ENCODE assay signal across 8 cellular contexts in the genomic region with DNA sequence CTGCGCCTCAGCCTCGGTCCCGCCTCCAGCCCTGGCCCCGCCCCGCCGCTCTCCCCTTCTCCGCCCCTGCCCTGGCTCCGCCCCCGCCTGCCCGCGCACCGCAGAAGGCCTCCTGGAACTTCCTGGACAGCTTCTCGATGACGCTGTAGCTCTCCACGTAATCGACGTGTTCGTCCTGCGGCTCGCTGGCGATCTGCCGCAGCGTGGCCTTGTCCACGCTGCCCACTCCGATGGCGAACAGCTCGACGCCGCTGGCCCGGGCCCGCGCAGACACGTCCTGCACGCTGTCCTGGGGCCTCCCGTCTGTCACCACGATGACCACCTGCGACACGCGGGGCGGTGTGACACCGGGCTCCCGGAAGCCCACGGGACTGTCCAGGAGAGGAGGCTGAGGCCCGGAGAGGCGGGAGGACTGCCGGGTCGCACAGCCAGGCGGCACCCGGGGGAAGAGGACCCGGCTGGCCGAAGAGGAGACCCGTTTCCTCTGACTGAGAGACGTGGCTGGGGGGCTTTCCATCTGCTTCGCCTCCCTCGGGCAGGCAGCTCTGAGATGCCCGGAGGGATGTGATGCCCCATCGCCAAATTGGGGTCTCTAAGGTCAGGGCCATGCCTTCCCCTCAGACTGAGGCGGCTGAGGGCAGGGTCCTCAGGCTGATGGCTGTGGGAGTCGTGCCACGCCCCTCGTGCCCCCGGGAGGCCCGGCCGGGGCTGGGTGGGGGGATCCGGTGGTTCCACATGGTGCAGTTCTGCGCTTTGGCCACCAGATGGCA. TPM values are rescaled to one million over a fixed set of nuclear protein-coding genes. Genes with fewer than 3 reads are reported as not detected.
DNase-seq lines count a peak whose midpoint lies in the region; ATAC-seq and TF ChIP-seq lines count a peak whose summit lies in the region.

No MANE protein-coding gene starts in this region.

- CTCF ChIA-PET in activated naive CD4-positive, alpha-beta T cell treated with anti-CD3 and anti-CD28 coated beads, Interleukin-2, amount 10 ng/mL, durations not matched to agents 7 days and 5 days (lab: Charles Lee), result interaction anchor here (0.6 to 11.4 kb wide), 25 partner anchors 9 to 1798 kb away, joined by 3 to 465 read pairs (median 6); a partner anchor contains a TSS

- H3K4me3 ChIP-seq in DOHH2 (ENCODE audit: low read length), result peak overlapping the region; percentile 85
- peak overlapping the region; percentile 57 for H3K4me3 ChIP-seq in SJSA1
- peak overlapping the region; percentile 54 for H3K4me3 ChIP-seq in thymus (ENCODE audit: low read length)

- no peaks in the 10 kb centered on the region for H3K27me3 ChIP-seq in DOHH2 (ENCODE audit: control insufficient read depth, low read length)
- no peaks in the 10 kb centered on the region for H3K27me3 ChIP-seq in SJSA1 (replicated peaks)
- H3K27me3 ChIP-seq in thymus (ENCODE audit: control insufficient read depth, insufficient read depth), result no peaks in the 10 kb centered on the region

- under 1% methylated on average over 66 of the region's 66 CpGs for WGBS in thymus

- peak; percentile 98 for TF ChIP-seq CTCF in DOHH2 (IDR thresholded peaks at IDR 0.05; ENCODE audit: low read depth, low read length, poor library complexity, severe bottlenecking)
- peak; percentile 99 for TF ChIP-seq CTCF in osteocyte (IDR thresholded peaks at IDR 0.05)

- peak overlapping the region; percentile 90 for H3K4me2 ChIP-seq in DOHH2 (ENCODE audit: low read length)

- DNase-seq in KBM-7 (peak; percentile 94), SJSA1 (ENCODE audit: low read depth in 1 of 2, low spot score in 2 of 2) (peak in 1 of 2 experiments; percentile 91), glomerular endothelial cell (ENCODE audit: extremely low read depth, low read depth, low spot score) (peak; percentile 66), osteocyte (ENCODE audit: extremely low spot score, unreplicated experiment) (peak; percentile 94)
- peak; percentile 87 for DNase-seq in activated naive CD4-positive, alpha-beta T cell treated with anti-CD3 and anti-CD28 coated beads, Interleukin-2, amount 10 ng/mL, durations not matched to agents 7 days and 5 days

- in situ Hi-C loops in KBM-7 (cut with MboI; ENCODE audit: low pct_unique_long_range_greater_than_20kb, low sequenced_read_pairs), result loop anchor here (25.0 kb wide), 1 partner anchor 1482 kb away; a partner anchor contains a TSS

- H3K9me3 ChIP-seq in DOHH2 (ENCODE audit: control insufficient read depth, insufficient read depth, low read length), result peaks cover 16% of the 10 kb centered on the region
- H3K9me3 ChIP-seq in SJSA1 (replicated peaks), result peaks cover 18% of the 10 kb centered on the region
- H3K9me3 ChIP-seq in thymus (ENCODE audit: control insufficient read depth), result no peaks in the 10 kb centered on the region

- H3K36me3 ChIP-seq in DOHH2 (ENCODE audit: control insufficient read depth, low read length) (no peaks in the 10 kb centered on the region), SJSA1 (0 out of 2 replicates have a peak, but pooled peaks cover 3% of the 10 kb centered on the region), thymus (ENCODE audit: control insufficient read depth, insufficient read depth) (no peaks in the 10 kb centered on the region)

- H3K4me1 Mint-ChIP-seq in activated naive CD4-positive, alpha-beta T cell treated with anti-CD3 and anti-CD28 coated beads, Interleukin-2, amount 10 ng/mL, durations not matched to agents 7 days and 5 days, result peaks cover 22% of the 10 kb centered on the region
- peaks cover 10% of the 10 kb centered on the region for H3K4me1 Mint-ChIP-seq in osteocyte (ENCODE audit: unreplicated experiment)

- peaks cover 12% of the 10 kb centered on the region for H3K9me3 Mint-ChIP-seq in activated naive CD4-positive, alpha-beta T cell treated with anti-CD3 and anti-CD28 coated beads, Interleukin-2, amount 10 ng/mL, durations not matched to agents 7 days and 5 days
- H3K9me3 Mint-ChIP-seq in osteocyte (ENCODE audit: unreplicated experiment), result peaks cover 5% of the 10 kb centered on the region

- H3K4me1 ChIP-seq in DOHH2 (ENCODE audit: control insufficient read depth, low read length), result peaks cover 37% of the 10 kb centered on the region
- peaks cover 15% of the 10 kb centered on the region for H3K4me1 ChIP-seq in SJSA1 (replicated peaks)
- H3K4me1 ChIP-seq in thymus (ENCODE audit: control insufficient read depth, insufficient read depth, low read length), result peaks cover 2% of the 10 kb centered on the region

- H3K79me2 ChIP-seq in DOHH2 (ENCODE audit: control insufficient read depth, low read length), result no peaks in the 10 kb centered on the region

- peak; percentile 48 for ATAC-seq in GM21619 (IDR thresholded peaks at IDR 0.05; ENCODE audit: unreplicated experiment)

- no peaks in the 10 kb centered on the region for H3K9me2 ChIP-seq in DOHH2 (replicated peaks; ENCODE audit: control insufficient read depth, low read length)

- H3K27me3 Mint-ChIP-seq in activated naive CD4-positive, alpha-beta T cell treated with anti-CD3 and anti-CD28 coated beads, Interleukin-2, amount 10 ng/mL, durations not matched to agents 7 days and 5 days, result peaks cover 12% of the 10 kb centered on the region
- no peaks in the 10 kb centered on the region for H3K27me3 Mint-ChIP-seq in osteocyte (ENCODE audit: unreplicated experiment)

- H3F3A ChIP-seq in DOHH2 (ENCODE audit: control insufficient read depth, insufficient read depth), result 0 out of 2 replicates have a peak, but pooled peaks cover 3% of the 10 kb centered on the region

- no peaks in the 10 kb centered on the region for H3K36me3 Mint-ChIP-seq in activated naive CD4-positive, alpha-beta T cell treated with anti-CD3 and anti-CD28 coated beads, Interleukin-2, amount 10 ng/mL, durations not matched to agents 7 days and 5 days
- H3K36me3 Mint-ChIP-seq in osteocyte (ENCODE audit: unreplicated experiment), result no peaks in the 10 kb centered on the region

- peak overlapping the region; percentile 92 for H3K4me3 Mint-ChIP-seq in activated naive CD4-positive, alpha-beta T cell treated with anti-CD3 and anti-CD28 coated beads, Interleukin-2, amount 10 ng/mL, durations not matched to agents 7 days and 5 days
- peak overlapping the region; percentile 79 for H3K4me3 Mint-ChIP-seq in osteocyte (ENCODE audit: unreplicated experiment)

- H3K27ac Mint-ChIP-seq in activated naive CD4-positive, alpha-beta T cell treated with anti-CD3 and anti-CD28 coated beads, Interleukin-2, amount 10 ng/mL, durations not matched to agents 7 days and 5 days, result peak overlapping the region; percentile 99
- peak overlapping the region; percentile 95 for H3K27ac Mint-ChIP-seq in osteocyte (ENCODE audit: unreplicated experiment)

- H4K20me1 ChIP-seq in DOHH2 (ENCODE audit: control insufficient read depth, insufficient read depth, low read depth, low read length), result no peaks in the 10 kb centered on the region

- H3K27ac ChIP-seq in DOHH2 (ENCODE audit: low read depth, low read length) (peak overlapping the region; percentile 29), SJSA1 (peak overlapping the region; percentile 97), thymus (ENCODE audit: low read depth) (peak overlapping the region; percentile 97)

RNA-seq across cellular contexts. Expression of a gene that starts 4.6 kb away (rescaled TPM):
- 0.26 TPM in 1 of 2 replicates, not detected in the other for total RNA-seq in SJSA1 (2014; rRNA removed; shearing (Covaris generic))
- total RNA-seq in glomerular endothelial cell, result not detected in 2 replicates
- 0.39 and 0.99 TPM in 2 replicates for total RNA-seq in osteocyte
- 0.27 TPM for polyA plus RNA-seq in thymus

RNA-seq across cellular contexts. Expression of a gene that starts 38.8 kb away (rescaled TPM):
- not detected in 2 replicates for total RNA-seq in SJSA1 (2014; rRNA removed; shearing (Covaris generic))
- total RNA-seq in glomerular endothelial cell, result 82.2 and 132 TPM in 2 replicates
- not detected in 2 replicates for total RNA-seq in osteocyte
- 364 TPM for polyA plus RNA-seq in thymus

Comparison
In these comparisons a context has a peak if more than half of its experiments do, and no peak if none do; other contexts are left out.
1. H3K27ac ChIP-seq: peak in every context shown above with its lines; median percentile 97 in SJSA1; 97 in thymus; 29 in DOHH2.
2. RNA of a gene that starts 38.8 kb away (total RNA-seq): 82.2 to 132 TPM in glomerular endothelial cell; not detected in SJSA1 and not detected in osteocyte; every median in the first group is over 10 times any median in the second.
3. Peak in every context shown above with its lines, with median percentiles within 50 percentile points of each other: H3K4me3 ChIP-seq.